ENCODE assay signal across 23 cellular contexts in genomic region chr2:43080626-43081025, GRCh38.
DNase-seq lines count a peak whose midpoint lies in the region; ATAC-seq and TF ChIP-seq lines count a peak whose summit lies in the region.
"Had no signal": no experiment of that assay in that cellular context is flagged by ENCODE, and none has a peak within 500 bp of the region (broad histone marks: within the 10 kb centered on the region; RNA-seq: fewer than 3 reads in every experiment).

No MANE protein-coding gene starts in this region.

- no peak for TF ChIP-seq CTCF in ascending aorta (IDR thresholded peaks at IDR 0.05)
- TF ChIP-seq CTCF in nephron (IDR thresholded peaks at IDR 0.05; ENCODE audit: unreplicated experiment in 3 of 3), result no peak
- TF ChIP-seq CTCF in uterus (IDR thresholded peaks at IDR 0.05), result no peak

- H3K9me3 ChIP-seq in ascending aorta (no peaks in the 10 kb centered on the region), uterus (no peaks in the 10 kb centered on the region)

- H3K4me3 Mint-ChIP-seq in nephron, result peak overlapping the region in 1 of 3 experiments; percentile 15
- H3K4me3 Mint-ChIP-seq: activated naive CD8-positive, alpha-beta T cell treated with anti-CD3 and anti-CD28 coated beads, Interleukin-2, amount 10 ng/mL, durations not matched to agents 7 days and 5 days; B cell; effector memory CD8-positive, alpha-beta T cell; natural killer cell; stimulated activated effector memory CD8-positive, alpha-beta T cell treated with anti-CD3 and anti-CD28 coated beads, Interleukin-12 subunit alpha, Interleukin-12 subunit beta, amount 100 ng/mL, for 72 hours; T-helper 1 cell treated with Interleukin-12 subunit alpha and Interleukin-12 subunit beta and Interleukin-4 antibody, amounts not matched to agents 30 μg/mL and 1 μg/mL, for 36 hours had no signal

- H3K27me3 Mint-ChIP-seq in nephron (ENCODE audit: low read depth), result peaks cover 6% of the 10 kb centered on the region
- H3K27me3 Mint-ChIP-seq: activated naive CD8-positive, alpha-beta T cell treated with anti-CD3 and anti-CD28 coated beads, Interleukin-2, amount 10 ng/mL, durations not matched to agents 7 days and 5 days; B cell; effector memory CD8-positive, alpha-beta T cell had no signal

- H3K36me3 ChIP-seq in ascending aorta (no peaks in the 10 kb centered on the region), uterus (no peaks in the 10 kb centered on the region)

- no peak for TF ChIP-seq POLR2A in uterus (IDR thresholded peaks at IDR 0.05)

- DNase-seq in Right ventricle myocardium inferior (ENCODE audit: missing footprints) (peak; percentile 57), Right ventricle myocardium superior (no peak), ascending aorta (ENCODE audit: low spot score in 2 of 2) (no peak), uterus (peak in 1 of 2 donors; percentile 45), SW 1271 (lab: John Stamatoyannopoulos, UW) (no peak), KBM-7 (no peak), MV-4-11 (lab: John Stamatoyannopoulos, UW) (no peak)
- DNase-seq: activated CD4-positive, alpha-beta T cell treated with anti-CD3 and anti-CD28 coated beads, Interleukin-2, amount 50 U/mL, for 1 hour; activated naive CD8-positive, alpha-beta T cell treated with anti-CD3 and anti-CD28 coated beads, Interleukin-2, amount 10 ng/mL, durations not matched to agents 7 days and 5 days; effector memory CD8-positive, alpha-beta T cell; natural killer cell; NCI-H1048; NCI-H187 treated with DMSO at 0.1 percent for 48 hours; NCI-H345; NCI-H82; SIG-M5; stimulated activated CD4-positive, alpha-beta T cell treated with anti-CD3 and anti-CD28 coated beads, Interleukin-1b, Interleukin-23, amount 100 ng/mL, for 48 hours had no signal

- H3K4me1 ChIP-seq in ascending aorta (peaks cover 29 to 58% of the 10 kb centered on the region in 2 donors), uterus (peaks cover 23 to 50% of the 10 kb centered on the region in 2 donors)

- H3K4me3 ChIP-seq in ascending aorta (no peak overlapping the region), uterus (no peak overlapping the region)

- H3K4me1 Mint-ChIP-seq in nephron, result peaks cover 75% of the 10 kb centered on the region

- no peaks in the 10 kb centered on the region for H3K36me3 Mint-ChIP-seq in nephron (ENCODE audit: low read depth)
- H3K36me3 Mint-ChIP-seq: activated naive CD8-positive, alpha-beta T cell treated with anti-CD3 and anti-CD28 coated beads, Interleukin-2, amount 10 ng/mL, durations not matched to agents 7 days and 5 days; natural killer cell; stimulated activated effector memory CD8-positive, alpha-beta T cell treated with anti-CD3 and anti-CD28 coated beads, Interleukin-12 subunit alpha, Interleukin-12 subunit beta, amount 100 ng/mL, for 72 hours had no signal

- in situ Hi-C loops in KBM-7 (cut with MboI; ENCODE audit: low pct_unique_long_range_greater_than_20kb, low sequenced_read_pairs), result no loop called here

- H3K9me3 Mint-ChIP-seq in nephron, result no peaks in the 10 kb centered on the region
- H3K9me3 Mint-ChIP-seq: activated naive CD8-positive, alpha-beta T cell treated with anti-CD3 and anti-CD28 coated beads, Interleukin-2, amount 10 ng/mL, durations not matched to agents 7 days and 5 days; activated T-helper 2 cell treated with anti-CD3 and anti-CD28 coated beads, Interferon-gamma antibody, Interleukin-2, Interleukin-4, amounts not matched to agents 10 μg/mL and 5 μg/mL and 100 μg/mL, durations not matched to agents 14 hours and 24 hours and 36 hours; effector memory CD8-positive, alpha-beta T cell; natural killer cell; stimulated activated effector memory CD8-positive, alpha-beta T cell treated with anti-CD3 and anti-CD28 coated beads, Interleukin-12 subunit alpha, Interleukin-12 subunit beta, amount 100 ng/mL, for 72 hours; T-helper 1 cell treated with Interleukin-12 subunit alpha and Interleukin-12 subunit beta and Interleukin-4 antibody, amounts not matched to agents 30 μg/mL and 1 μg/mL, for 36 hours had no signal

- H3K27ac Mint-ChIP-seq in nephron, result peak overlapping the region; percentile 63 to 99 (median 95)
- H3K27ac Mint-ChIP-seq: activated T-helper 2 cell treated with anti-CD3 and anti-CD28 coated beads, Interferon-gamma antibody, Interleukin-2, Interleukin-4, amounts not matched to agents 10 μg/mL and 5 μg/mL and 100 μg/mL, durations not matched to agents 14 hours and 24 hours and 36 hours; B cell; natural killer cell; stimulated activated effector memory CD8-positive, alpha-beta T cell treated with anti-CD3 and anti-CD28 coated beads, Interleukin-12 subunit alpha, Interleukin-12 subunit beta, amount 100 ng/mL, for 72 hours; T-helper 1 cell treated with Interleukin-12 subunit alpha and Interleukin-12 subunit beta and Interleukin-4 antibody, amounts not matched to agents 30 μg/mL and 1 μg/mL, for 36 hours had no signal

- no peaks in the 10 kb centered on the region for H3K27me3 ChIP-seq in ascending aorta
- no peaks in the 10 kb centered on the region for H3K27me3 ChIP-seq in uterus

- H3K27ac ChIP-seq in ascending aorta (peak overlapping the region; percentile 96 to 97), uterus (peak overlapping the region; percentile 40 to 93)
- H3K27ac ChIP-seq: KMS-11 had no signal

- intact Hi-C loops in Right ventricle myocardium inferior (cut with DNase I) (no loop called here), Right ventricle myocardium superior (cut with DNase I) (no loop called here), ascending aorta (cut with DNase I) (no loop called here), uterus (cut with DNase I; ENCODE audit: low total_unique reads) (no loop called here)

- ATAC-seq in Right ventricle myocardium inferior (no peak), Right ventricle myocardium superior (ENCODE audit: poor library complexity) (no peak)
- ATAC-seq: effector memory CD8-positive, alpha-beta T cell; natural killer cell; stimulated activated effector memory CD8-positive, alpha-beta T cell treated with anti-CD3 and anti-CD28 coated beads, Interleukin-12 subunit alpha, Interleukin-12 subunit beta, amount 100 ng/mL, for 72 hours had no signal
